12 cellular contexts compared by ENCODE assay signal in genomic region chr2:46268196-46268595, GRCh38. TPM values are rescaled to one million over a fixed set of nuclear protein-coding genes. Genes with fewer than 3 reads are reported as not detected.
DNase-seq lines count a peak whose midpoint lies in the region; ATAC-seq and TF ChIP-seq lines count a peak whose summit lies in the region.
"Had no signal": no experiment of that assay in that cellular context is flagged by ENCODE, and none has a peak within 500 bp of the region (broad histone marks: within the 10 kb centered on the region; RNA-seq: fewer than 3 reads in every experiment).

No MANE protein-coding gene starts in this region.

- no peaks in the 10 kb centered on the region for H3K79me2 ChIP-seq in DND-41 (ENCODE audit: insufficient read depth, low read length)

- no peaks in the 10 kb centered on the region for H3K27me3 ChIP-seq in DND-41 (ENCODE audit: insufficient read depth, low read length, poor library complexity)
- H3K27me3 ChIP-seq: ascending aorta had no signal

- H3K4me1 ChIP-seq in DND-41 (ENCODE audit: insufficient read depth, low read length), result peaks cover 9% of the 10 kb centered on the region
- H3K4me1 ChIP-seq: ascending aorta had no signal

- no peaks in the 10 kb centered on the region for H3K9me3 ChIP-seq in DND-41 (ENCODE audit: insufficient read depth, low read length, severe bottlenecking)
- H3K9me3 ChIP-seq: ascending aorta had no signal

- no peak overlapping the region for H3K27ac ChIP-seq in DND-41 (ENCODE audit: low read length)
- H3K27ac ChIP-seq: ascending aorta had no signal

- intact Hi-C loops in left ventricle myocardium superior (cut with micrococcal nuclease), result no loop called here

- H2AFZ ChIP-seq in DND-41 (ENCODE audit: low read depth, low read length), result no peak overlapping the region

- TF ChIP-seq CTCF in DND-41 (IDR thresholded peaks at IDR 0.05; ENCODE audit: borderline replicate concordance, extremely low read depth, low read length, poor library complexity, severe bottlenecking), result no peak
- TF ChIP-seq CTCF in foreskin fibroblast (IDR thresholded peaks at IDR 0.05; ENCODE audit: low read depth, low read length), result no peak

- ATAC-seq in DND-41 (ENCODE audit: insufficient read depth, low read depth) (peak; percentile 85), GM21737 (IDR thresholded peaks at IDR 0.05; ENCODE audit: unreplicated experiment) (peak; percentile 82), left ventricle myocardium superior (peak; percentile 40), GM19463 (IDR thresholded peaks at IDR 0.05; ENCODE audit: unreplicated experiment) (no peak), HG03457 (IDR thresholded peaks at IDR 0.05; ENCODE audit: unreplicated experiment) (no peak)

- no peak overlapping the region for H3K9ac ChIP-seq in DND-41 (ENCODE audit: low read depth, low read length)

- no peak overlapping the region for H3K4me2 ChIP-seq in DND-41 (ENCODE audit: insufficient read depth, low read length)

- no peaks in the 10 kb centered on the region for H3K36me3 ChIP-seq in DND-41 (ENCODE audit: insufficient read depth, low read length)
- H3K36me3 ChIP-seq: ascending aorta had no signal

- H3K4me3 ChIP-seq in DND-41 (ENCODE audit: low read depth in 1 of 2, low read length in 2 of 2) (no peak overlapping the region), foreskin fibroblast (ENCODE audit: low read depth in 1 of 2, low read length in 2 of 2) (no peak overlapping the region)
- H3K4me3 ChIP-seq: ascending aorta had no signal

- DNase-seq in DND-41, result peak; percentile 29
- DNase-seq in NOMO-1 treated with dmso at 0.1 percent for 144 hours (lab: John Stamatoyannopoulos, UW; ENCODE audit: unreplicated experiment), result peak; percentile 71
- DNase-seq in left ventricle myocardium superior, result no peak
- no peak for DNase-seq in foreskin fibroblast
- DNase-seq in DMS153 (lab: John Stamatoyannopoulos, UW), result no peak
- DNase-seq: NCI-H187, occipital lobe, SHP77 treated with DMSO at 0.1 percent for 48 hours had no signal

- no peaks in the 10 kb centered on the region for H4K20me1 ChIP-seq in DND-41 (ENCODE audit: insufficient read depth, low read length)

RNA-seq across cellular contexts. Expression of gene EPAS1, which starts 29.0 kb away (rescaled TPM):
- 212 TPM for total RNA-seq in left ventricle myocardium superior

Comparison
In these comparisons a context has a peak if more than half of its experiments do, and no peak if none do; other contexts are left out.
1. ATAC-seq: peak in DND-41 (single experiment), GM21737 (single experiment) and left ventricle myocardium superior (single experiment); none in GM19463 (single experiment) and HG03457 (single experiment).
2. DNase-seq: peak in DND-41 (single experiment) and NOMO-1 treated with dmso at 0.1 percent for 144 hours (single experiment); none in left ventricle myocardium superior (single experiment), foreskin fibroblast (0 of 2) and DMS153 (single experiment).